ENCODE assay signal across 27 cellular contexts in the genomic region with DNA sequence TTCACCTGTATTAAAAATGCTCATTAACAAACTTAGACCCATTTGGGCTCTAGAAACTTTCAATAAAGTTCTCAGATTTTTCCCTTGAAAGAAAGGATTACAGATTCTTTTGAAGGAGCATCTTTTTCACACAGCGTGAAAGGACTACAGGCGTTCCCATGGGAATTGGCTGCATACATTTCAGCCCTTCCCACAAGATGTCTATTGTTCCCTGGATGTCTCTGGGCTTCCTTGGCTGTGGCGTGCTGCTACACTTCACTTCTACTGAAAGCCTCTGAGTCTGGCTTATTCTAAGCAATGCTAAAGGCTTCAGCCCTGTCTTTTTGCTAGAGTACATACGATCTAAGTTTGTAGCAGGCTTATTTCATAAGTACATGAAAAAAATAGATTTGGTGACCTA. TPM values are rescaled to one million over a fixed set of nuclear protein-coding genes. Genes with fewer than 3 reads are reported as not detected.
DNase-seq lines count a peak whose midpoint lies in the region; ATAC-seq, FAIRE-seq and TF ChIP-seq lines count a peak whose summit lies in the region.
"Had no signal": no experiment of that assay in that cellular context is flagged by ENCODE, and none has a peak within 500 bp of the region (broad histone marks: within the 10 kb centered on the region; RNA-seq: fewer than 3 reads in every experiment).

No MANE protein-coding gene starts in this region.

- no peaks in the 10 kb centered on the region for H3K27me3 Mint-ChIP-seq in astrocyte (ENCODE audit: low read depth, unreplicated experiment)

- ATAC-seq in GM19328 (IDR thresholded peaks at IDR 0.05; ENCODE audit: unreplicated experiment), result no peak
- ATAC-seq: esophagus mucosa, gastrocnemius medialis, left lobe of liver had no signal

- H2BK120ac ChIP-seq in trophoblast cell (ENCODE audit: insufficient read depth, low read length, poor library complexity), result no peak overlapping the region

- no peaks in the 10 kb centered on the region for H3K9me3 ChIP-seq in HUES48 (ENCODE audit: control insufficient read depth, insufficient read depth, low read length)
- no peaks in the 10 kb centered on the region for H3K9me3 ChIP-seq in astrocyte (ENCODE audit: insufficient read depth, low read depth, low read length)
- H3K9me3 ChIP-seq in trophoblast cell (ENCODE audit: insufficient read depth, low read depth, low read length), result no peaks in the 10 kb centered on the region
- H3K9me3 ChIP-seq: gastrocnemius medialis, Peyer's patch had no signal

- TF ChIP-seq CTCF in astrocyte (IDR thresholded peaks at IDR 0.05; ENCODE audit: insufficient read depth, low read depth, low read length), result no peak

- no peak overlapping the region for H4K8ac ChIP-seq in trophoblast cell (ENCODE audit: low read depth, low read length)

- peaks cover 3% of the 10 kb centered on the region; the same call in 1 of the 2 replicates for H3K27me3 ChIP-seq in HUES48 (ENCODE audit: control insufficient read depth, insufficient read depth, low read length)
- no peaks in the 10 kb centered on the region for H3K27me3 ChIP-seq in astrocyte (ENCODE audit: insufficient read depth, low read length)
- no peaks in the 10 kb centered on the region for H3K27me3 ChIP-seq in trophoblast cell (ENCODE audit: insufficient read depth, low read length)
- H3K27me3 ChIP-seq: Peyer's patch had no signal

- H3K27ac ChIP-seq in HUES48 (ENCODE audit: low read depth, low read length), result peak overlapping the region; percentile 63
- no peak overlapping the region for H3K27ac ChIP-seq in astrocyte (ENCODE audit: low read depth, low read length)
- no peak overlapping the region for H3K27ac ChIP-seq in trophoblast cell (ENCODE audit: low read depth, low read length)
- H3K27ac ChIP-seq: gastrocnemius medialis, KMS-11, Peyer's patch had no signal

- no peak overlapping the region for H2BK12ac ChIP-seq in trophoblast cell (ENCODE audit: low read length)

- H3K9me3 Mint-ChIP-seq in astrocyte (ENCODE audit: unreplicated experiment), result no peaks in the 10 kb centered on the region
- H3K9me3 Mint-ChIP-seq: activated T-helper 2 cell treated with anti-CD3 and anti-CD28 coated beads, Interferon-gamma antibody, Interleukin-2, Interleukin-4, amounts not matched to agents 10 μg/mL and 5 μg/mL and 100 μg/mL, durations not matched to agents 14 hours and 24 hours and 36 hours; HFFc6 had no signal

- peak overlapping the region; percentile 43 for H3K27ac Mint-ChIP-seq in astrocyte (ENCODE audit: unreplicated experiment)
- H3K27ac Mint-ChIP-seq: activated naive CD8-positive, alpha-beta T cell; activated T-helper 2 cell treated with anti-CD3 and anti-CD28 coated beads, Interferon-gamma antibody, Interleukin-2, Interleukin-4, amounts not matched to agents 10 μg/mL and 5 μg/mL and 100 μg/mL, durations not matched to agents 14 hours and 24 hours and 36 hours; CD4-positive, alpha-beta memory T cell; HFFc6 had no signal

- no peak overlapping the region for H3K4me3 Mint-ChIP-seq in astrocyte (ENCODE audit: unreplicated experiment)
- H3K4me3 Mint-ChIP-seq: activated naive CD8-positive, alpha-beta T cell; CD4-positive, alpha-beta memory T cell; HFFc6 had no signal

- no peak overlapping the region for H2AK5ac ChIP-seq in trophoblast cell (ENCODE audit: low read length)

- no peaks in the 10 kb centered on the region for H3K79me1 ChIP-seq in trophoblast cell (ENCODE audit: low read length)

- no peak overlapping the region for H3K14ac ChIP-seq in trophoblast cell (ENCODE audit: low read length)

- peaks cover 15% of the 10 kb centered on the region for H3K79me2 ChIP-seq in astrocyte (ENCODE audit: insufficient read depth, low read length)
- H3K79me2 ChIP-seq in trophoblast cell (ENCODE audit: control insufficient read depth, insufficient read depth, low read length, poor library complexity), result no peaks in the 10 kb centered on the region

- no peak overlapping the region for H4K91ac ChIP-seq in trophoblast cell (ENCODE audit: low read depth, low read length)

- H3K18ac ChIP-seq in trophoblast cell (ENCODE audit: low read length), result no peak overlapping the region

- no CpG with 5 or more reads among the region's 4 CpGs for WGBS in trophoblast cell (ENCODE audit: extremely low coverage, insufficient coverage, insufficient read length)

- DNase-seq in astrocyte (ENCODE audit: low read depth), result no peak
- DNase-seq in iPS-NIHi7 (ENCODE audit: extremely low spot score), result peak; percentile 20
- DNase-seq in retina, result peak; percentile 22
- no peak for DNase-seq in NCI-H345 treated with DMSO at 0.1 percent for 48 hours (lab: John Stamatoyannopoulos, UW; ENCODE audit: unreplicated experiment)
- DNase-seq in activated CD4-positive, CD25-positive, alpha-beta regulatory T cell treated with anti-CD3 and anti-CD28 coated beads, Interleukin-2, amount 50 U/mL, for 72 hours, result no peak
- DNase-seq in trophoblast cell, result no peak
- DNase-seq: activated CD8-positive, alpha-beta memory T cell treated with anti-CD3 and anti-CD28 coated beads, Interleukin-2, amount 50 U/mL, for 4 hours; CD4-positive, alpha-beta memory T cell; effector CD8-positive, alpha-beta T cell; gastrocnemius medialis; GDM1; HFFc6; NCI-H146; NCI-H345; Peyer's patch; stimulated activated CD4-positive, alpha-beta T cell treated with anti-CD3 and anti-CD28 coated beads, Interleukin-2, amount 100 ng/mL, for 48 hours; stimulated activated naive CD4-positive, alpha-beta T cell treated with Interleukin-2 at 50 U/mL for 16 hours; T-helper 2 cell had no signal

- H3K4ac ChIP-seq in trophoblast cell (ENCODE audit: low read depth, low read length), result no peak overlapping the region

- H3K23ac ChIP-seq in trophoblast cell (ENCODE audit: low read length), result no peak overlapping the region

- H3K36me3 ChIP-seq in HUES48 (ENCODE audit: control insufficient read depth, insufficient read depth, low read length), result no peaks in the 10 kb centered on the region
- peaks cover 8% of the 10 kb centered on the region for H3K36me3 ChIP-seq in astrocyte (ENCODE audit: insufficient read depth, low read length)
- H3K36me3 ChIP-seq in trophoblast cell (ENCODE audit: control insufficient read depth in 1 of 2, insufficient read depth in 2 of 2, low read length in 2 of 2), result no peaks in the 10 kb centered on the region
- H3K36me3 ChIP-seq: gastrocnemius medialis, Peyer's patch had no signal

- no peak overlapping the region for H3K4me3 ChIP-seq in HUES48 (ENCODE audit: low read depth, low read length)
- no peak overlapping the region for H3K4me3 ChIP-seq in astrocyte (ENCODE audit: insufficient read depth, low read depth, low read length)
- no peak overlapping the region for H3K4me3 ChIP-seq in trophoblast cell (ENCODE audit: low read depth, low read length)
- H3K4me3 ChIP-seq: gastrocnemius medialis, Peyer's patch, smooth muscle cell had no signal

- peaks cover 42% of the 10 kb centered on the region for H3K4me1 ChIP-seq in HUES48 (ENCODE audit: control insufficient read depth, insufficient read depth, low read length)
- peaks cover 21% of the 10 kb centered on the region for H3K4me1 ChIP-seq in astrocyte (ENCODE audit: insufficient read depth, low read length)
- peaks cover 8 to 13% of the 10 kb centered on the region in 2 experiments for H3K4me1 ChIP-seq in trophoblast cell (ENCODE audit: control insufficient read depth in 1 of 2, insufficient read depth in 2 of 2, low read length in 2 of 2)

- no peak overlapping the region for H3K9ac ChIP-seq in HUES48 (ENCODE audit: low read depth, low read length)
- no peak overlapping the region for H3K9ac ChIP-seq in astrocyte (ENCODE audit: low read length)
- H3K9ac ChIP-seq in trophoblast cell (ENCODE audit: low read length), result no peak overlapping the region
- H3K9ac ChIP-seq: KMS-11 had no signal

- no peak overlapping the region for H2BK5ac ChIP-seq in trophoblast cell (ENCODE audit: low read depth, low read length, poor library complexity)

- H2AFZ ChIP-seq in astrocyte (ENCODE audit: low read depth, low read length), result no peak overlapping the region
- H2AFZ ChIP-seq in trophoblast cell (ENCODE audit: insufficient read depth, low read length, poor library complexity), result no peak overlapping the region

- FAIRE-seq in astrocyte (lab: Jason Lieb, UNC), result no peak

- H3K4me1 Mint-ChIP-seq in astrocyte (ENCODE audit: low read depth, unreplicated experiment), result peaks cover 46% of the 10 kb centered on the region

- no peaks in the 10 kb centered on the region for H3K36me3 Mint-ChIP-seq in astrocyte (ENCODE audit: low read depth, unreplicated experiment)
- H3K36me3 Mint-ChIP-seq: activated naive CD8-positive, alpha-beta T cell; CD4-positive, alpha-beta memory T cell had no signal

- H3K4me2 ChIP-seq in astrocyte (ENCODE audit: low read length), result no peak overlapping the region
- H3K4me2 ChIP-seq in trophoblast cell (ENCODE audit: low read length), result no peak overlapping the region
- H3K4me2 ChIP-seq: KMS-11, smooth muscle cell had no signal

- no peak overlapping the region for H4K12ac ChIP-seq in trophoblast cell (ENCODE audit: low read depth, low read length)

- peaks cover 10% of the 10 kb centered on the region for H4K20me1 ChIP-seq in astrocyte (ENCODE audit: insufficient read depth, low read length)

RNA-seq across cellular contexts. Expression of gene VEPH1, which starts 1.4 kb away (rescaled TPM):
- 9.3 and 9.4 TPM in 2 replicates for total RNA-seq in astrocyte
- polyA plus RNA-seq in trophoblast cell (2013), result 2.3 and 2.5 TPM in 2 replicates
- total RNA-seq: activated T-helper 2 cell treated with anti-CD3 and anti-CD28 coated beads, Interferon-gamma antibody, Interleukin-2, Interleukin-4, amounts not matched to agents 10 μg/mL and 5 μg/mL and 100 μg/mL, durations not matched to agents 14 hours and 24 hours and 36 hours; CD4-positive, alpha-beta memory T cell; HT-29 had no signal
- polyA plus RNA-seq: CD4-positive, alpha-beta memory T cell had no signal

Comparison
In these comparisons a context has a peak if more than half of its experiments do, and no peak if none do; other contexts are left out.
1. DNase-seq: peak in iPS-NIHi7 (single experiment) and retina (single experiment); none in astrocyte (single experiment), NCI-H345 treated with DMSO at 0.1 percent for 48 hours (single experiment), activated CD4-positive, CD25-positive, alpha-beta regulatory T cell treated with anti-CD3 and anti-CD28 coated beads, Interleukin-2, amount 50 U/mL, for 72 hours (single experiment) and trophoblast cell (0 of 2).